ENCODE assay signal across 7 cellular contexts in genomic region chr22:23560215-23560614, GRCh38. TPM values are rescaled to one million over a fixed set of nuclear protein-coding genes. Genes with fewer than 3 reads are reported as not detected.
"Had no signal": no experiment of that assay in that cellular context is flagged by ENCODE, and none has a peak within 500 bp of the region (broad histone marks: within the 10 kb centered on the region; RNA-seq: fewer than 3 reads in every experiment).

No MANE protein-coding gene starts in this region.

RNA-seq across cellular contexts. Expression of gene IGLL1, which starts 19.9 kb away (rescaled TPM):
- total RNA-seq: GM23248, GM23338, H1, H4, H7, H9, HFFc6 had no signal
- polyA plus RNA-seq: GM23248, GM23338, H1 had no signal
